15 cellular contexts compared by ENCODE assay signal in the genomic region with DNA sequence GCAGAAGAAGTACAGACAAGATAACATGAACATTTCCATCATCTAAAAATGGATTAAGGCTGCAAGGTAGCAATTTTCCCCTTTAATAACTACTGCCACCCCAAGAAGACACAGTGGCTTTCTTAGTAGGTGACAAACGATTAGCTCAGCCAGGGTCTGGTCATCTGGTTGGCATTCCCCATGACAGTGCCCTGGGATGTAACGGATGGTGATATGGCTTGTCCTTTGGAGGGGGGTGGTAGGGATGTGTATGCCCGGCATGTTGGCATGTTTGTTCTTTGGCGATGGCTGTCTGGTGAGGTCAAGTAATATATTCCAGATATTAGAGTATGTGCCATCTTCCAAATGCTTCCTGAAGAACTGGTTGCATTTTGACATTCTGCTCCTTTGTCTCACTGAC.
DNase-seq lines count a peak whose midpoint lies in the region; ATAC-seq and TF ChIP-seq lines count a peak whose summit lies in the region.
"Had no signal": no experiment of that assay in that cellular context is flagged by ENCODE, and none has a peak within 500 bp of the region (broad histone marks: within the 10 kb centered on the region; RNA-seq: fewer than 3 reads in every experiment).

No MANE protein-coding gene starts in this region.

- no peaks in the 10 kb centered on the region for H4K20me1 ChIP-seq in hepatocyte (ENCODE audit: insufficient read depth, poor library complexity, severe bottlenecking)
- no peaks in the 10 kb centered on the region for H4K20me1 ChIP-seq in GM23338 (replicated peaks; ENCODE audit: insufficient read depth)
- H4K20me1 ChIP-seq: BLaER1 had no signal

- H3K36me3 ChIP-seq in hepatocyte (replicated peaks; ENCODE audit: insufficient read depth, low read depth) (no peaks in the 10 kb centered on the region), GM23338 (ENCODE audit: insufficient read depth) (no peaks in the 10 kb centered on the region)
- H3K36me3 ChIP-seq: BLaER1 had no signal

- DNase-seq in AG08395 (ENCODE audit: low spot score) (peak; percentile 35), AG20443 (ENCODE audit: low spot score) (peak; percentile 30), caudate nucleus (lab: John Stamatoyannopoulos, UW) (no peak), hepatocyte (ENCODE audit: low spot score) (no peak), GM23338 (ENCODE audit: low spot score) (no peak)
- DNase-seq: AML-193; Caco-2; CD8-positive, alpha-beta memory T cell; DND-41; HCEC 1CT; KG1 had no signal

- H3F3A ChIP-seq in GM23338 (replicated peaks; ENCODE audit: low read depth): no peaks in the 10 kb centered on the region

- H3K4me1 Mint-ChIP-seq in GM23338: peaks cover 35% of the 10 kb centered on the region
- H3K4me1 Mint-ChIP-seq: CD8-positive, alpha-beta memory T cell; IgD-negative memory B cell had no signal

- ATAC-seq in GM21447 (IDR thresholded peaks at IDR 0.05; ENCODE audit: unreplicated experiment) (no peak), HG02610 (IDR thresholded peaks at IDR 0.05; ENCODE audit: unreplicated experiment) (no peak), GM23338 (no peak)

- H3K36me3 Mint-ChIP-seq in GM23338 (ENCODE audit: low read depth): no peaks in the 10 kb centered on the region
- H3K36me3 Mint-ChIP-seq: CD8-positive, alpha-beta memory T cell had no signal

- H3K27me3 ChIP-seq in hepatocyte (peaks cover 35% of the 10 kb centered on the region), GM23338 (ENCODE audit: insufficient read depth) (peaks cover 6% of the 10 kb centered on the region; the same call in 1 of the 2 replicates)

- peak overlapping the region; percentile 27 for H3K4me2 ChIP-seq in hepatocyte
- no peak overlapping the region for H3K4me2 ChIP-seq in GM23338
- H3K4me2 ChIP-seq: BLaER1 had no signal

- H3K9me2 ChIP-seq in hepatocyte (replicated peaks; ENCODE audit: insufficient read depth) (no peaks in the 10 kb centered on the region), GM23338 (ENCODE audit: insufficient read depth) (no peaks in the 10 kb centered on the region)

- no peak overlapping the region for H3K4me3 ChIP-seq in hepatocyte
- no peak overlapping the region for H3K4me3 ChIP-seq in GM23338
- H3K4me3 ChIP-seq: BLaER1 had no signal

- H2AFZ ChIP-seq in hepatocyte (no peak overlapping the region), GM23338 (no peak overlapping the region)

- no peak for TF ChIP-seq CTCF in hepatocyte (IDR thresholded peaks at IDR 0.05; ENCODE audit: poor library complexity)
- TF ChIP-seq CTCF in GM23338 (conservative IDR thresholded peaks at IDR 0.05; ENCODE audit: low read depth in 2 of 2): no peak

- H3K79me2 ChIP-seq in hepatocyte (peaks cover 1% of the 10 kb centered on the region), GM23338 (replicated peaks; ENCODE audit: insufficient read depth) (no peaks in the 10 kb centered on the region)

- 88% methylated on average over 4 of the region's 4 CpGs for WGBS in hepatocyte (ENCODE audit: low lambda C conversion rate, missing lambda C conversion rate)

- no peak overlapping the region for H3K4me3 Mint-ChIP-seq in GM23338
- H3K4me3 Mint-ChIP-seq: CD8-positive, alpha-beta memory T cell; IgD-negative memory B cell had no signal

- no peak overlapping the region for H3K27ac Mint-ChIP-seq in GM23338
- H3K27ac Mint-ChIP-seq: CD8-positive, alpha-beta memory T cell; IgD-negative memory B cell had no signal

- H3K9me3 ChIP-seq in hepatocyte (ENCODE audit: low read depth): no peaks in the 10 kb centered on the region
- H3K9me3 ChIP-seq: BLaER1, Caco-2 had no signal

- no peaks in the 10 kb centered on the region; the same call in 2 of the 3 replicates for H3K9me3 Mint-ChIP-seq in GM23338
- H3K9me3 Mint-ChIP-seq: IgD-negative memory B cell had no signal

- H3K27me3 Mint-ChIP-seq in GM23338 (ENCODE audit: insufficient read depth, low read depth, poor library complexity): peaks cover 14% of the 10 kb centered on the region

- H3K27ac ChIP-seq in caudate nucleus (ENCODE audit: low read depth, low read length) (peak overlapping the region; percentile 3), hepatocyte (no peak overlapping the region), GM23338 (ENCODE audit: low read depth) (no peak overlapping the region)
- H3K27ac ChIP-seq: BLaER1 had no signal

- H3K4me1 ChIP-seq in hepatocyte (ENCODE audit: insufficient read depth): no peaks in the 10 kb centered on the region
- H3K4me1 ChIP-seq in GM23338 (ENCODE audit: insufficient read depth): no peaks in the 10 kb centered on the region
- H3K4me1 ChIP-seq: BLaER1, Caco-2 had no signal

TF ChIP-seq in GM23338, 12 proteins besides CTCF, POLR2A, EP300 and RAD21 (continues in another document):
- TF ChIP-seq NANOG (IDR thresholded peaks at IDR 0.05; ENCODE audit: borderline replicate concordance) (no peak), ZNF331 (CRISPR knock-in tag; IDR thresholded peaks at IDR 0.05; ENCODE audit: low read depth) (no peak), POLR2AphosphoS5 (IDR thresholded peaks at IDR 0.05; ENCODE audit: low read depth) (no peak), CREB1 (CRISPR knock-in tag; IDR thresholded peaks at IDR 0.05; ENCODE audit: low read depth) (no peak), STAT1 (IDR thresholded peaks at IDR 0.05; ENCODE audit: unreplicated experiment) (no peak), EZH2 (IDR thresholded peaks at IDR 0.05; ENCODE audit: low read depth, unreplicated experiment) (no peak), EZH2phosphoT487 (IDR thresholded peaks at IDR 0.05; ENCODE audit: unreplicated experiment) (no peak), JUNB (IDR thresholded peaks at IDR 0.05; ENCODE audit: unreplicated experiment) (no peak)
- TF ChIP-seq, protein P1, sequence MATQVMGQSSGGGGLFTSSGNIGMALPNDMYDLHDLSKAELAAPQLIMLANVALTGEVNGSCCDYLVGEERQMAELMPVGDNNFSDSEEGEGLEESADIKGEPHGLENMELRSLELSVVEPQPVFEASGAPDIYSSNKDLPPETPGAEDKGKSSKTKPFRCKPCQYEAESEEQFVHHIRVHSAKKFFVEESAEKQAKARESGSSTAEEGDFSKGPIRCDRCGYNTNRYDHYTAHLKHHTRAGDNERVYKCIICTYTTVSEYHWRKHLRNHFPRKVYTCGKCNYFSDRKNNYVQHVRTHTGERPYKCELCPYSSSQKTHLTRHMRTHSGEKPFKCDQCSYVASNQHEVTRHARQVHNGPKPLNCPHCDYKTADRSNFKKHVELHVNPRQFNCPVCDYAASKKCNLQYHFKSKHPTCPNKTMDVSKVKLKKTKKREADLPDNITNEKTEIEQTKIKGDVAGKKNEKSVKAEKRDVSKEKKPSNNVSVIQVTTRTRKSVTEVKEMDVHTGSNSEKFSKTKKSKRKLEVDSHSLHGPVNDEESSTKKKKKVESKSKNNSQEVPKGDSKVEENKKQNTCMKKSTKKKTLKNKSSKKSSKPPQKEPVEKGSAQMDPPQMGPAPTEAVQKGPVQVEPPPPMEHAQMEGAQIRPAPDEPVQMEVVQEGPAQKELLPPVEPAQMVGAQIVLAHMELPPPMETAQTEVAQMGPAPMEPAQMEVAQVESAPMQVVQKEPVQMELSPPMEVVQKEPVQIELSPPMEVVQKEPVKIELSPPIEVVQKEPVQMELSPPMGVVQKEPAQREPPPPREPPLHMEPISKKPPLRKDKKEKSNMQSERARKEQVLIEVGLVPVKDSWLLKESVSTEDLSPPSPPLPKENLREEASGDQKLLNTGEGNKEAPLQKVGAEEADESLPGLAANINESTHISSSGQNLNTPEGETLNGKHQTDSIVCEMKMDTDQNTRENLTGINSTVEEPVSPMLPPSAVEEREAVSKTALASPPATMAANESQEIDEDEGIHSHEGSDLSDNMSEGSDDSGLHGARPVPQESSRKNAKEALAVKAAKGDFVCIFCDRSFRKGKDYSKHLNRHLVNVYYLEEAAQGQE (IDR thresholded peaks at IDR 0.05; ENCODE audit: unreplicated experiment): no peak
- TF ChIP-seq, protein P2, sequence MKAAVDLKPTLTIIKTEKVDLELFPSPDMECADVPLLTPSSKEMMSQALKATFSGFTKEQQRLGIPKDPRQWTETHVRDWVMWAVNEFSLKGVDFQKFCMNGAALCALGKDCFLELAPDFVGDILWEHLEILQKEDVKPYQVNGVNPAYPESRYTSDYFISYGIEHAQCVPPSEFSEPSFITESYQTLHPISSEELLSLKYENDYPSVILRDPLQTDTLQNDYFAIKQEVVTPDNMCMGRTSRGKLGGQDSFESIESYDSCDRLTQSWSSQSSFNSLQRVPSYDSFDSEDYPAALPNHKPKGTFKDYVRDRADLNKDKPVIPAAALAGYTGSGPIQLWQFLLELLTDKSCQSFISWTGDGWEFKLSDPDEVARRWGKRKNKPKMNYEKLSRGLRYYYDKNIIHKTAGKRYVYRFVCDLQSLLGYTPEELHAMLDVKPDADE (IDR thresholded peaks at IDR 0.05): no peak

Comparison
In these comparisons a context has a peak if more than half of its experiments do, and no peak if none do; other contexts are left out.
1. DNase-seq: peak in AG08395 (single experiment) and AG20443 (single experiment); none in caudate nucleus (0 of 61), hepatocyte (single experiment) and GM23338 (single experiment).